ENCODE assay signal across 8 cellular contexts in genomic region chr4:174365018-174365587, GRCh38.
DNase-seq lines count a peak whose midpoint lies in the region; ATAC-seq, FAIRE-seq and TF ChIP-seq lines count a peak whose summit lies in the region.

No MANE protein-coding gene starts in this region.

- no peaks in the 10 kb centered on the region for H3K36me3 ChIP-seq in SU-DHL-6 (ENCODE audit: low read length)
- no peaks in the 10 kb centered on the region for H3K36me3 ChIP-seq in hepatocyte (replicated peaks; ENCODE audit: insufficient read depth, low read depth)

- H3K27ac ChIP-seq in SU-DHL-6 (ENCODE audit: low read depth, low read length) (no peak overlapping the region), hepatocyte (no peak overlapping the region)

- DNase-seq in DMS 273 (lab: John Stamatoyannopoulos, UW; ENCODE audit: unreplicated experiment): peak; percentile 32
- DNase-seq in DMS 273 treated with DMSO at 0.1 percent for 48 hours (lab: John Stamatoyannopoulos, UW): no peak
- peak; percentile 25 for DNase-seq in HS-5 (ENCODE audit: low read depth)
- peak; percentile 62 for DNase-seq in hepatocyte (ENCODE audit: low spot score)
- DNase-seq in urothelium cell line (ENCODE audit: low spot score): peak; percentile 16
- DNase-seq in activated T-cell treated with anti-CD3 and anti-CD28 coated beads, Interleukin-2, amount 50 U/mL, for 4 hours: no peak

- WGBS in hepatocyte (ENCODE audit: low lambda C conversion rate, missing lambda C conversion rate): 32% methylated on average over 2 of the region's 2 CpGs

- H3F3A ChIP-seq in SU-DHL-6 (ENCODE audit: insufficient read depth): no peaks in the 10 kb centered on the region

- H2AFZ ChIP-seq in SU-DHL-6 (ENCODE audit: low read depth, low read length, severe bottlenecking) (no peak overlapping the region), hepatocyte (no peak overlapping the region)

- no peaks in the 10 kb centered on the region for H3K4me1 Mint-ChIP-seq in activated T-cell treated with anti-CD3 and anti-CD28 coated beads, Interleukin-2, amount 50 U/mL, for 4 hours (ENCODE audit: low read depth)

- H3K9me3 Mint-ChIP-seq in activated T-cell treated with anti-CD3 and anti-CD28 coated beads, Interleukin-2, amount 50 U/mL, for 4 hours: no peaks in the 10 kb centered on the region

- H3K9me2 ChIP-seq in SU-DHL-6 (replicated peaks; ENCODE audit: insufficient read depth, low read length): no peaks in the 10 kb centered on the region
- H3K9me2 ChIP-seq in hepatocyte (replicated peaks; ENCODE audit: insufficient read depth): no peaks in the 10 kb centered on the region

- H3K27me3 ChIP-seq in SU-DHL-6 (ENCODE audit: low read length) (no peaks in the 10 kb centered on the region), hepatocyte (no peaks in the 10 kb centered on the region)

- H4K20me1 ChIP-seq in SU-DHL-6 (ENCODE audit: low read depth, low read length): no peaks in the 10 kb centered on the region
- no peaks in the 10 kb centered on the region for H4K20me1 ChIP-seq in hepatocyte (ENCODE audit: insufficient read depth, poor library complexity, severe bottlenecking)

- no peaks in the 10 kb centered on the region for H3K9me3 ChIP-seq in SU-DHL-6 (ENCODE audit: insufficient read depth, low read length)
- no peaks in the 10 kb centered on the region for H3K9me3 ChIP-seq in hepatocyte (ENCODE audit: low read depth)

- H3K4me2 ChIP-seq in SU-DHL-6 (ENCODE audit: low read depth, low read length, poor library complexity, severe bottlenecking) (no peak overlapping the region), hepatocyte (no peak overlapping the region)

- H3K36me3 Mint-ChIP-seq in activated T-cell treated with anti-CD3 and anti-CD28 coated beads, Interleukin-2, amount 50 U/mL, for 4 hours (ENCODE audit: insufficient read depth): no peaks in the 10 kb centered on the region

- H3K27me3 Mint-ChIP-seq in activated T-cell treated with anti-CD3 and anti-CD28 coated beads, Interleukin-2, amount 50 U/mL, for 4 hours (ENCODE audit: low read depth): no peaks in the 10 kb centered on the region

- TF ChIP-seq CTCF in SU-DHL-6 (IDR thresholded peaks at IDR 0.05; ENCODE audit: insufficient read depth, low read length, poor library complexity, severe bottlenecking) (peak; percentile 39), hepatocyte (IDR thresholded peaks at IDR 0.05; ENCODE audit: poor library complexity) (peak; percentile 68)

- H3K4me3 ChIP-seq in SU-DHL-6 (ENCODE audit: insufficient read depth, low read length, poor library complexity, severe bottlenecking) (no peak overlapping the region), hepatocyte (no peak overlapping the region)

- no peak for ATAC-seq in activated T-cell treated with anti-CD3 and anti-CD28 coated beads, Interleukin-2, amount 50 U/mL, for 4 hours
- no peak for ATAC-seq in GM19023 (IDR thresholded peaks at IDR 0.05; ENCODE audit: unreplicated experiment)

- no peak overlapping the region for H3K9ac ChIP-seq in SU-DHL-6 (ENCODE audit: low read length)

- H3K4me3 Mint-ChIP-seq in activated T-cell treated with anti-CD3 and anti-CD28 coated beads, Interleukin-2, amount 50 U/mL, for 4 hours: no peak overlapping the region

- H3K4me1 ChIP-seq in hepatocyte (ENCODE audit: insufficient read depth): no peaks in the 10 kb centered on the region

- FAIRE-seq in urothelium cell line (lab: Jason Lieb, UNC): no peak

- H3K79me2 ChIP-seq in SU-DHL-6 (ENCODE audit: insufficient read depth, low read length) (no peaks in the 10 kb centered on the region), hepatocyte (no peaks in the 10 kb centered on the region)

Comparison
In these comparisons a context has a peak if more than half of its experiments do, and no peak if none do; other contexts are left out.
1. DNase-seq: peak in DMS 273 (single experiment), HS-5 (single experiment), hepatocyte (single experiment) and urothelium cell line (single experiment); none in DMS 273 treated with DMSO at 0.1 percent for 48 hours (single experiment) and activated T-cell treated with anti-CD3 and anti-CD28 coated beads, Interleukin-2, amount 50 U/mL, for 4 hours (single experiment).